ENCODE assay signal across 17 cellular contexts in genomic region chr1:35777109-35777508, GRCh38.
"Had no signal": no experiment of that assay in that cellular context is flagged by ENCODE, and none has a peak within 500 bp of the region (broad histone marks: within the 10 kb centered on the region; RNA-seq: fewer than 3 reads in every experiment).

No MANE protein-coding gene starts in this region.

- H3K79me2 ChIP-seq: parathyroid adenoma had no signal

- H3K27ac Mint-ChIP-seq: activated B cell treated with CpG ODN at 0.5 μM for 24 hours; activated naive CD4-positive, alpha-beta T cell treated with anti-CD3 and anti-CD28 coated beads, Interleukin-2, amount 10 ng/mL, durations not matched to agents 7 days and 5 days; natural killer cell had no signal

- H3K4me3 ChIP-seq: adrenal gland, cardiac muscle cell, esophagus squamous epithelium, tibial nerve, vagina had no signal

- H3K27ac ChIP-seq: adrenal gland, cardiac muscle cell, esophagus squamous epithelium, neutrophil, parathyroid adenoma, tibial nerve, vagina had no signal

- H3K36me3 ChIP-seq: adrenal gland, cardiac muscle cell, esophagus squamous epithelium, neutrophil, tibial nerve, vagina had no signal

- H3K9ac ChIP-seq: parathyroid adenoma had no signal

- H3K27me3 Mint-ChIP-seq: activated B cell treated with CpG ODN at 0.5 μM for 24 hours; activated naive CD4-positive, alpha-beta T cell treated with anti-CD3 and anti-CD28 coated beads, Interleukin-2, amount 10 ng/mL, durations not matched to agents 7 days and 5 days had no signal

- H3K27me3 ChIP-seq: adrenal gland, cardiac muscle cell, esophagus squamous epithelium, neutrophil, tibial nerve, vagina had no signal

- H3K36me3 Mint-ChIP-seq: activated naive CD4-positive, alpha-beta T cell treated with anti-CD3 and anti-CD28 coated beads, Interleukin-2, amount 10 ng/mL, durations not matched to agents 7 days and 5 days; natural killer cell had no signal

- H2AFZ ChIP-seq: parathyroid adenoma had no signal

- DNase-seq: activated B cell treated with CpG ODN at 0.5 μM for 24 hours; activated CD4-positive, alpha-beta T cell treated with anti-CD3 and anti-CD28 coated beads, Interleukin-2, amount 50 U/mL, for 1 hour; activated naive CD4-positive, alpha-beta T cell treated with anti-CD3 and anti-CD28 coated beads, Interleukin-2, amount 10 ng/mL, durations not matched to agents 7 days and 5 days; adrenal gland; esophagus squamous epithelium; hippocampal formation; mesenchymal stem cell; natural killer cell; stimulated activated naive CD4-positive, alpha-beta T cell had no signal

- H3K9me3 ChIP-seq: adrenal gland, esophagus squamous epithelium, neutrophil, tibial nerve, vagina had no signal

- H3K4me1 ChIP-seq: adrenal gland, parathyroid adenoma, tibial nerve, vagina had no signal

- H3K9me3 Mint-ChIP-seq: activated B cell treated with CpG ODN at 0.5 μM for 24 hours; activated naive CD4-positive, alpha-beta T cell treated with anti-CD3 and anti-CD28 coated beads, Interleukin-2, amount 10 ng/mL, durations not matched to agents 7 days and 5 days; natural killer cell had no signal

- H3K4me3 Mint-ChIP-seq: activated B cell treated with CpG ODN at 0.5 μM for 24 hours; activated naive CD4-positive, alpha-beta T cell treated with anti-CD3 and anti-CD28 coated beads, Interleukin-2, amount 10 ng/mL, durations not matched to agents 7 days and 5 days; natural killer cell had no signal

- ATAC-seq: natural killer cell had no signal

- FAIRE-seq: colon, endometrium, TTC549 had no signal
